ENCODE assay signal across 18 cellular contexts in the genomic region with DNA sequence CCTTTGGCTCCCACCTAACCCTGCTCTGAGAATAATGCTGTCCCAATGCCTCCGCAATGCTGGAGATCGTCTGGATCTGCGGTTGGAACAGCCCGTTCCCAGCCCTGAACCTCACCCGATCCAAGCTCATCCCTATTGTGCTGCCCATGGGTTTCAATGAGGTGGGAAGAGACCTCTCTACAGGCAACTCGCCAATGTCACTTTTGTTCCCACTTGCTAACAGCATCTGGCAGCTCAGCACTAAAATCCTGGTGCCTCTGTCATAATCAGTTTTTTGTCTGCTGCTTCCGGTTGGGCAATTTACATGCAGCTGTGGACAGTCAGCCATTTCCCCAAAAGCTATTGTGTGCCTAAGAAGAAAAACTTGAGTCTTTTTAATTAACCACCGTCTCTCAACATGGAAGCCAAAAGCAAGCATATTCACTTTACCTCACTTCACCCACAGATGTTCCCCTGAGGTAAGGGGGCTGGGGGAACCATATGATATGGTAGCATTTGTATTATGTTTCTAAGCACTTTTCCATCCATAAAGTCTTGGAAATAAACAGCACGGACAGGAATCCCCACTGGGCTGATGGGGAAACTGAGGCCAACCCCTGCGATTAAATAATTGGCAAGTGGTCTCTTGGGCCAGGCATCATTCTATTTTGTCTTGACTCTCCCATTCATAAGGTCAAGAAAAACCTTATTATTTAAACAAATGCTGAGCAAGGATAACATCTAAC.
DNase-seq lines count a peak whose midpoint lies in the region; ATAC-seq and TF ChIP-seq lines count a peak whose summit lies in the region.
"Had no signal": no experiment of that assay in that cellular context is flagged by ENCODE, and none has a peak within 500 bp of the region (broad histone marks: within the 10 kb centered on the region; RNA-seq: fewer than 3 reads in every experiment).

No MANE protein-coding gene starts in this region.

- no TSS peak for BruUV-seq in MCF 10A (replicated peaks; lab: Mats Ljungman, UMichigan)

- no peaks in the 10 kb centered on the region for H3K27me3 ChIP-seq in ovary
- H3K27me3 ChIP-seq: esophagus squamous epithelium had no signal

- no peak for TF ChIP-seq EP300 in ovary (IDR thresholded peaks at IDR 0.05)

- no peak for ATAC-seq in HG02798 (IDR thresholded peaks at IDR 0.05; ENCODE audit: poor library complexity, unreplicated experiment)
- ATAC-seq in GM19395 (IDR thresholded peaks at IDR 0.05; ENCODE audit: unreplicated experiment) = no peak
- ATAC-seq: activated CD4-positive, alpha-beta T cell treated with anti-CD3 and anti-CD28 coated beads for 36 hours; CD8-positive, alpha-beta T cell had no signal

- H3K27ac Mint-ChIP-seq in MCF 10A (ENCODE audit: low read depth, unreplicated experiment) = no peak overlapping the region
- H3K27ac Mint-ChIP-seq: activated CD4-positive, alpha-beta T cell treated with anti-CD3 and anti-CD28 coated beads for 36 hours; CD8-positive, alpha-beta T cell had no signal

- no peak overlapping the region for H3K4me3 ChIP-seq in ovary
- H3K4me3 ChIP-seq: esophagus squamous epithelium had no signal

- H3K27me3 Mint-ChIP-seq in MCF 10A (ENCODE audit: insufficient read depth, unreplicated experiment) = no peaks in the 10 kb centered on the region

- DNase-seq in COLO668 (lab: John Stamatoyannopoulos, UW; ENCODE audit: unreplicated experiment) (peak; percentile 55), NCI-H1092 (lab: John Stamatoyannopoulos, UW) (peak; percentile 35), MCF 10A (ENCODE audit: unreplicated experiment) (peak; percentile 13), myocyte (ENCODE audit: low read depth) (peak; percentile 16), ovary (no peak)
- no peak for DNase-seq in central memory CD4-positive, alpha-beta T cell
- DNase-seq: activated CD4-positive, alpha-beta T cell treated with anti-CD3 and anti-CD28 coated beads for 36 hours; activated effector memory CD4-positive, alpha-beta T cell treated with anti-CD3 and anti-CD28 coated beads, Interleukin-2, amount 50 U/mL, for 16 hours; CD8-positive, alpha-beta T cell; cerebellar nuclear complex; esophagus squamous epithelium; HCEC 1CT; NCI-H446 treated with DMSO at 0.1 percent for 48 hours; stimulated activated CD4-positive, alpha-beta T cell treated with anti-CD3 and anti-CD28 coated beads, Interleukin-2, amount 100 ng/mL, for 24 hours; stimulated activated naive CD4-positive, alpha-beta T cell treated with Interleukin-2 at 50 U/mL for 16 hours had no signal

- no peaks in the 10 kb centered on the region for H3K4me1 Mint-ChIP-seq in MCF 10A (ENCODE audit: insufficient read depth, unreplicated experiment)
- H3K4me1 Mint-ChIP-seq: activated CD4-positive, alpha-beta T cell treated with anti-CD3 and anti-CD28 coated beads for 36 hours had no signal

- TF ChIP-seq CTCF in MCF 10A (IDR thresholded peaks at IDR 0.05; ENCODE audit: unreplicated experiment) (no peak), ovary (IDR thresholded peaks at IDR 0.05) (no peak)

- no peaks in the 10 kb centered on the region for H3K4me1 ChIP-seq in ovary (ENCODE audit: insufficient read depth)
- H3K4me1 ChIP-seq: esophagus squamous epithelium had no signal

- H3K9me3 ChIP-seq in ovary = no peaks in the 10 kb centered on the region
- H3K9me3 ChIP-seq: esophagus squamous epithelium had no signal

- H3K4me3 Mint-ChIP-seq in MCF 10A (ENCODE audit: unreplicated experiment) = no peak overlapping the region
- H3K4me3 Mint-ChIP-seq: activated CD4-positive, alpha-beta T cell treated with anti-CD3 and anti-CD28 coated beads for 36 hours; CD8-positive, alpha-beta T cell had no signal

- no peaks in the 10 kb centered on the region for H3K36me3 Mint-ChIP-seq in MCF 10A (ENCODE audit: insufficient read depth, unreplicated experiment)
- H3K36me3 Mint-ChIP-seq: CD8-positive, alpha-beta T cell had no signal

- intact Hi-C loops in MCF 10A (cut with micrococcal nuclease) (no loop called here), ovary (cut with DNase I) (no loop called here)

- no peak overlapping the region for H3K27ac ChIP-seq in ovary
- H3K27ac ChIP-seq: KMS-11 had no signal

- peaks cover 16% of the 10 kb centered on the region for H3K9me3 Mint-ChIP-seq in MCF 10A (ENCODE audit: unreplicated experiment)
- H3K9me3 Mint-ChIP-seq: CD8-positive, alpha-beta T cell had no signal

- CTCF ChIA-PET in MCF 10A (lab: Yijun Ruan, JAX) = interaction anchor here (0.7 kb wide), 1 partner anchor 1094 kb away, joined by 3 read pairs; no protein-coding TSS in a partner anchor

- TF ChIP-seq POLR2A in ovary (IDR thresholded peaks at IDR 0.05) = no peak

- 89 to 92% (median 90%) methylated on average over 10 of the region's 10 CpGs for WGBS in ovary, 3 donors

- POLR2A ChIA-PET in MCF 10A (lab: Yijun Ruan, JAX) = no interaction called here

- no peaks in the 10 kb centered on the region for H3K36me3 ChIP-seq in ovary
- H3K36me3 ChIP-seq: esophagus squamous epithelium had no signal

Comparison
In these comparisons a context has a peak if more than half of its experiments do, and no peak if none do; other contexts are left out.
1. DNase-seq: peak in COLO668 (single experiment), NCI-H1092 (single experiment), MCF 10A (single experiment) and myocyte (single experiment); none in central memory CD4-positive, alpha-beta T cell (single experiment) and ovary (0 of 5).